1 cellular context compared by ENCODE assay signal in the genomic region with DNA sequence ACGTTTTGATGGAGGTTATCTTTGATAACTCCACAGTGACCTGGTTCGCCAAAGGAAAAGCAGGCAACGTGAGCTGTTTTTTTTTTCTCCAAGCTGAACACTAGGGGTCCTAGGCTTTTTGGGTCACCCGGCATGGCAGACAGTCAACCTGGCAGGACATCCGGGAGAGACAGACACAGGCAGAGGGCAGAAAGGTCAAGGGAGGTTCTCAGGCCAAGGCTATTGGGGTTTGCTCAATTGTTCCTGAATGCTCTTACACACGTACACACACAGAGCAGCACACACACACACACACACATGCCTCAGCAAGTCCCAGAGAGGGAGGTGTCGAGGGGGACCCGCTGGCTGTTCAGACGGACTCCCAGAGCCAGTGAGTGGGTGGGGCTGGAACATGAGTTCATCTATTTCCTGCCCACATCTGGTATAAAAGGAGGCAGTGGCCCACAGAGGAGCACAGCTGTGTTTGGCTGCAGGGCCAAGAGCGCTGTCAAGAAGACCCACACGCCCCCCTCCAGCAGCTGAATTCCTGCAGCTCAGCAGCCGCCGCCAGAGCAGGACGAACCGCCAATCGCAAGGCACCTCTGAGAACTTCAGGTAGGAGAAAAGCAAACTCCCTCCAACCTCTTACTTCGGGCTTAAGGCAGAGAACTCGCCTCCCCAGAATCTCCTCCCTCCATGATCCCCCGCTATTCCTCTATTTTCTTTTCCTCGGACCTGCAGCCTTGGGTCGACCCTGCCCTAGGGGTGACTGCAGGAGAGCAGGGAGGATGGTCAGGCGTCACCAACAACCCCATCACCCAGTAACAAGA.
A peak's percentile ranks its signal among the peaks of the same experiment; 100 is the strongest.
TF ChIP-seq lines count a peak whose summit lies in the region.

A gene (plus strand): TSS at position 454 of the 809 bp plus-strand sequence. CDS start 1,290 bp downstream, outside the sequence.

TF ChIP-seq in A549, 52 proteins besides CTCF, POLR2A, EP300 and RAD21 (continued from another document):
- TF ChIP-seq HOXB13 (CRISPR knock-in tag; IDR thresholded peaks at IDR 0.05; ENCODE audit: low read depth) = no peak; the same call in 1 of the 2 replicates
- TF ChIP-seq, protein P1, sequence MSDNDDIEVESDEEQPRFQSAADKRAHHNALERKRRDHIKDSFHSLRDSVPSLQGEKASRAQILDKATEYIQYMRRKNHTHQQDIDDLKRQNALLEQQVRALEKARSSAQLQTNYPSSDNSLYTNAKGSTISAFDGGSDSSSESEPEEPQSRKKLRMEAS (IDR thresholded peaks at IDR 0.05) = peak; percentile 91; the same call in 1 of the 2 replicates
- no peak for TF ChIP-seq POLR2AphosphoS2 (conservative IDR thresholded peaks at IDR 0.05; ENCODE audit: low read length)
TF ChIP-seq in A549: peak in this region for 15.
